22 cellular contexts compared by ENCODE assay signal in the genomic region with DNA sequence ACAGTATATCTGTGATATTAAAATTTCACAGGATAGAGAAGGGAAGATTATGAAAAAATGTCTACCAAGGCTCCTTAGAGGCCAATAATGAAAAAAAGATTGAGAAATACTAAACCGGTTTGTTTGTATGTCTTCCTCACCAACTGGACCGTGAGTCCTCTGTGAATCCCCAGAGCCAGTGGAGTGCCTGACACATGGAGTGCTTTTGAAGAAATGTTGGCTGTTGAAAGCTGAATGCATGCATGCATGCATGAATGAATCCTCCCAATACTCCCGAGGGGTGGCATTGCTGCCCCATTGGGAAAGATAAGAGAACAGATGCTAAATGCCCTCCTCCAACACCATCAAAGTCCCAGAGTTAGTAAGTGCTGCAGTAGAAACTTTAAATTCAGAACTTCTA.
DNase-seq lines count a peak whose midpoint lies in the region; ATAC-seq and TF ChIP-seq lines count a peak whose summit lies in the region.
"Had no signal": no experiment of that assay in that cellular context is flagged by ENCODE, and none has a peak within 500 bp of the region (broad histone marks: within the 10 kb centered on the region; RNA-seq: fewer than 3 reads in every experiment).

No MANE protein-coding gene starts in this region.

- H3K27ac ChIP-seq in cingulate gyrus (ENCODE audit: low read depth, low read length) (peak overlapping the region; percentile 21), prostate gland (peak overlapping the region; percentile 78 to 81), transverse colon (peak overlapping the region; percentile 63 to 87 (median 76))
- H3K27ac ChIP-seq: 22Rv1, KMS-11 had no signal

- DNase-seq in NCI-H2107 treated with DMSO at 0.1 percent for 48 hours (lab: John Stamatoyannopoulos, UW; ENCODE audit: unreplicated experiment) (peak; percentile 12), NCI-H2107 (lab: John Stamatoyannopoulos, UW) (no peak), prostate gland (ENCODE audit: low spot score) (no peak), transverse colon (no peak), activated gamma-delta T cell treated with Interleukin-2 at 50 U/mL for 16 hours (no peak)
- DNase-seq in activated naive CD4-positive, alpha-beta T cell treated with anti-CD3 and anti-CD28 coated beads, Interleukin-2, amount 50 U/mL, for 16 hours, result no peak
- DNase-seq: activated CD4-positive, alpha-beta T cell treated with anti-CD3 and anti-CD28 coated beads for 4 hours; activated naive CD4-positive, alpha-beta T cell; activated T-cell treated with anti-CD3 and anti-CD28 coated beads, Interleukin-2, amount 50 U/mL, for 4 hours; DND-41; heart right ventricle; mammary epithelial cell; NCI-H1436; NCI-H748 treated with DMSO at 0.1 percent for 48 hours; RPMI8226; stimulated activated CD4-positive, alpha-beta T cell treated with anti-CD3 and anti-CD28 coated beads, Interleukin-12 subunit alpha, Interleukin-12 subunit beta, amount 100 ng/mL, for 4 hours; stimulated activated naive CD4-positive, alpha-beta T cell treated with Interleukin-2 at 50 U/mL for 16 hours had no signal

- no peak for TF ChIP-seq POLR2A in prostate gland (IDR thresholded peaks at IDR 0.05)
- TF ChIP-seq POLR2A in transverse colon (IDR thresholded peaks at IDR 0.05), result no peak

- H3K27me3 ChIP-seq in prostate gland (replicated peaks; ENCODE audit: insufficient read depth) (no peaks in the 10 kb centered on the region), transverse colon (no peaks in the 10 kb centered on the region)
- H3K27me3 ChIP-seq: heart right ventricle, tibial nerve had no signal

- H3K36me3 ChIP-seq in prostate gland (no peaks in the 10 kb centered on the region), transverse colon (no peaks in the 10 kb centered on the region)
- H3K36me3 ChIP-seq: heart right ventricle, tibial nerve had no signal

- no peak overlapping the region for H3K4me3 ChIP-seq in prostate gland
- H3K4me3 ChIP-seq in transverse colon, result no peak overlapping the region
- H3K4me3 ChIP-seq: heart right ventricle, tibial nerve had no signal

- TF ChIP-seq CTCF in prostate gland (IDR thresholded peaks at IDR 0.05) (no peak), transverse colon (IDR thresholded peaks at IDR 0.05) (no peak)

- intact Hi-C loops in prostate gland (cut with DNase I), result loop anchor here (5.0 kb wide), 4 partner anchors 64 to 216 kb away; no protein-coding TSS in a partner anchor
- intact Hi-C loops in transverse colon (cut with DNase I; ENCODE audit: low total_unique reads), result loop anchor here (5.0 to 10.0 kb wide), 2 partner anchors 51 to 84 kb away; no protein-coding TSS in a partner anchor

- H3K9me3 ChIP-seq in prostate gland (no peaks in the 10 kb centered on the region), transverse colon (no peaks in the 10 kb centered on the region)
- H3K9me3 ChIP-seq: heart right ventricle, tibial nerve had no signal

- 50% methylated on average over 3 of the region's 3 CpGs for WGBS in prostate gland
- WGBS in transverse colon (ENCODE audit: low coverage in 1 of 2), 2 donors, result 83 to 93% methylated on average over 2 to 3 of the region's 3 CpGs

- no peak for ATAC-seq in GM21825 (IDR thresholded peaks at IDR 0.05; ENCODE audit: unreplicated experiment)
- ATAC-seq: activated T-cell treated with anti-CD3 and anti-CD28 coated beads, Interleukin-2, amount 50 U/mL, for 4 hours; heart right ventricle had no signal

- TF ChIP-seq EP300 in transverse colon (IDR thresholded peaks at IDR 0.05; ENCODE audit: low read depth), result no peak

- in situ Hi-C loops in transverse colon (cut with MboI; ENCODE audit: low pct_ligation_motif_present in 1 of 4, low pct_unique_long_range_greater_than_20kb in 1 of 4, low sequenced_read_pairs in 3 of 4), result no loop called here

- H3K4me1 ChIP-seq in prostate gland (replicated peaks) (peaks cover 32% of the 10 kb centered on the region), transverse colon (peaks cover 23 to 61% (median 24%) of the 10 kb centered on the region in 4 donors)

Comparison
In these comparisons a context has a peak if more than half of its experiments do, and no peak if none do; other contexts are left out.
1. H3K27ac ChIP-seq: peak in every context shown above with its lines; median percentile 80 in prostate gland; 76 in transverse colon; 21 in cingulate gyrus.